ENCODE assay signal across 22 cellular contexts in the genomic region with DNA sequence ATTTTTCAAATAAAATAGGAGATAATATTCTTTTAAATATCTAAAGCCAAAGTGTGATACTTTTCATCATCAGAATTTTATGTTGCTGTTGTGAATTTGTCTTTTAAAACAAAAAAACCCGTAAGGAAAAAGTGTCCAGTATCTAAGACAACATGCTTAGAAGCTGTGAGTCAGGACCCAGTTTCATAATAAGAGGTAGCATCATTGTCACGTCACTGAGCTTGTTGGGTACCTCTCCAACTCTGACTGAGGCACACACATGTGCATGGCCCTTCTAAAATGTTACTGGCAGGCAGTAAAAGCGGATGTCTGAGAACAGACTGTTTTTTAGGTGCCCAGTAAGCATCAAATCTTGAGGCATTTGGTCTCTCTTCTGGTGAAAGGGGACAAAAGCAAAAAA. TPM values are rescaled to one million over a fixed set of nuclear protein-coding genes. Genes with fewer than 3 reads are reported as not detected.
A peak's percentile ranks its signal among the peaks of the same experiment; 100 is the strongest.
DNase-seq lines count a peak whose midpoint lies in the region; ATAC-seq, FAIRE-seq and TF ChIP-seq lines count a peak whose summit lies in the region.
"Had no signal": no experiment of that assay in that cellular context is flagged by ENCODE, and none has a peak within 500 bp of the region (broad histone marks: within the 10 kb centered on the region; RNA-seq: fewer than 3 reads in every experiment).

No MANE protein-coding gene starts in this region.

- H3K27ac ChIP-seq in HepG2 (ENCODE audit: extremely low read length, insufficient read depth, low read length): no peak overlapping the region
- H3K27ac ChIP-seq: BLaER1 treated with 17β-estradiol and CSF1 and Interleukin-3, amounts not matched to agents 10 nM and 100 nM; cardiac muscle cell had no signal

- TF ChIP-seq CTCF in activated B cell treated with CpG ODN at 0.5 μM for 24 hours (IDR thresholded peaks at IDR 0.05) (no peak), fibroblast of mammary gland (conservative IDR thresholded peaks at IDR 0.05; ENCODE audit: control insufficient read depth, insufficient read depth, low read depth, low read length) (no peak), type B pancreatic cell (conservative IDR thresholded peaks at IDR 0.05) (no peak), HepG2 (CRISPR knock-in tag; IDR thresholded peaks at IDR 0.05) (no peak)

- in situ Hi-C loops in HepG2 (cut with HindIII; ENCODE audit: extremely low pct_ligation_motif_present, low pct_unique_long_range_greater_than_20kb): no loop called here

- no peaks in the 10 kb centered on the region for H4K20me1 ChIP-seq in HepG2 (ENCODE audit: insufficient read depth, low read length)

- H3K9me3 Mint-ChIP-seq in activated naive CD8-positive, alpha-beta T cell (ENCODE audit: low read depth): peaks cover 2% of the 10 kb centered on the region
- peaks cover 7% of the 10 kb centered on the region for H3K9me3 Mint-ChIP-seq in activated naive CD8-positive, alpha-beta T cell treated with anti-CD3 and anti-CD28 coated beads for 36 hours
- H3K9me3 Mint-ChIP-seq in activated B cell treated with CpG ODN at 0.5 μM for 24 hours (peaks cover 9% of the 10 kb centered on the region), type B pancreatic cell (no peaks in the 10 kb centered on the region)

- no peak for FAIRE-seq in HepG2 (lab: Jason Lieb, UNC)
- FAIRE-seq: GM12878, RCC 7860 had no signal

- peak overlapping the region; percentile 46 for H3K27ac Mint-ChIP-seq in activated naive CD8-positive, alpha-beta T cell
- no peak overlapping the region for H3K27ac Mint-ChIP-seq in activated naive CD8-positive, alpha-beta T cell treated with anti-CD3 and anti-CD28 coated beads for 36 hours
- H3K27ac Mint-ChIP-seq in activated B cell treated with CpG ODN at 0.5 μM for 24 hours: no peak overlapping the region
- H3K27ac Mint-ChIP-seq in type B pancreatic cell: no peak overlapping the region
- H3K27ac Mint-ChIP-seq: progenitor cell of endocrine pancreas had no signal

- peak overlapping the region; percentile 69 for H3K4me3 Mint-ChIP-seq in activated naive CD8-positive, alpha-beta T cell
- H3K4me3 Mint-ChIP-seq in activated naive CD8-positive, alpha-beta T cell treated with anti-CD3 and anti-CD28 coated beads for 36 hours: no peak overlapping the region
- H3K4me3 Mint-ChIP-seq in activated B cell treated with CpG ODN at 0.5 μM for 24 hours (peak overlapping the region; percentile 28), type B pancreatic cell (peak overlapping the region; percentile 27)

- CTCF ChIA-PET in activated B cell treated with CpG ODN at 0.5 μM for 24 hours (lab: Charles Lee): interaction anchor here (1.4 kb wide), 1 partner anchor 28 kb away, joined by 3 read pairs; no protein-coding TSS in a partner anchor
- CTCF ChIA-PET in HepG2 (lab: Yijun Ruan, JAX; ENCODE audit: low intra/inter-chr PET ratio, low total read pairs): no interaction called here

- no peak overlapping the region for H3K9ac ChIP-seq in HepG2 (ENCODE audit: insufficient read depth, low read depth, low read length)

- H3K4me3 ChIP-seq in fibroblast of mammary gland (ENCODE audit: control insufficient read depth, low read depth, low read length): no peak overlapping the region
- no peak overlapping the region for H3K4me3 ChIP-seq in HepG2 (replicated peaks in 1 of 3; ENCODE audit: insufficient read depth in 1 of 3, low read depth in 2 of 3, low read length in 3 of 3)
- H3K4me3 ChIP-seq: BLaER1 treated with 17β-estradiol and CSF1 and Interleukin-3, amounts not matched to agents 10 nM and 100 nM; cardiac muscle cell; GM12878; mucosa of descending colon had no signal

- H3K4me2 ChIP-seq in HepG2 (ENCODE audit: low read depth, low read length): no peak overlapping the region

- BruUV-seq in HepG2 (replicated peaks; lab: Mats Ljungman, UMichigan): no TSS peak

- DNase-seq in activated naive CD8-positive, alpha-beta T cell treated with anti-CD3 and anti-CD28 coated beads for 36 hours: no peak
- DNase-seq in activated B cell treated with CpG ODN at 0.5 μM for 24 hours (no peak), fibroblast of mammary gland (ENCODE audit: low read depth) (peak; percentile 89), type B pancreatic cell (ENCODE audit: extremely low spot score, unreplicated experiment) (no peak), HepG2 (ENCODE audit: low spot score) (no peak), DMS153 (lab: John Stamatoyannopoulos, UW) (no peak)
- DNase-seq: effector memory CD4-positive, alpha-beta T cell; head of caudate nucleus; Kasumi-1; mucosa of descending colon; NCI-H1694 treated with DMSO at 0.1 percent for 48 hours; NCI-H524; substantia nigra; SW 1271 had no signal

- WGBS in HepG2 (ENCODE audit: low lambda C conversion rate): 88% methylated on average over 3 of the region's 3 CpGs

- H3K36me3 ChIP-seq in HepG2 (replicated peaks in 1 of 2; ENCODE audit: control insufficient read depth in 1 of 2, insufficient read depth in 2 of 2, low read length in 2 of 2): peaks cover 4% of the 10 kb centered on the region in 2 experiments; a peak in 4 of 5 replicates

- H3K4me1 ChIP-seq in HepG2 (ENCODE audit: insufficient read depth, low read length): peaks cover 46% of the 10 kb centered on the region

- no peaks in the 10 kb centered on the region for H3K27me3 Mint-ChIP-seq in activated naive CD8-positive, alpha-beta T cell
- H3K27me3 Mint-ChIP-seq in activated naive CD8-positive, alpha-beta T cell treated with anti-CD3 and anti-CD28 coated beads for 36 hours: no peaks in the 10 kb centered on the region
- H3K27me3 Mint-ChIP-seq in activated B cell treated with CpG ODN at 0.5 μM for 24 hours (no peaks in the 10 kb centered on the region), type B pancreatic cell (no peaks in the 10 kb centered on the region)
- H3K27me3 Mint-ChIP-seq: progenitor cell of endocrine pancreas had no signal

- H2AFZ ChIP-seq in HepG2 (ENCODE audit: low read length): no peak overlapping the region

- no peaks in the 10 kb centered on the region for H3K9me3 ChIP-seq in HepG2 (ENCODE audit: low read length)

- intact Hi-C loops in activated B cell treated with CpG ODN at 0.5 μM for 24 hours (cut with micrococcal nuclease): loop anchor here (5.0 to 10.0 kb wide), 2 partner anchors 680 to 1288 kb away; a partner anchor contains a TSS
- intact Hi-C loops in HepG2 (cut with micrococcal nuclease; ENCODE audit: unreplicated experiment): no loop called here

- ATAC-seq in activated B cell treated with CpG ODN at 0.5 μM for 24 hours (ENCODE audit: low read depth): no peak
- no peak for ATAC-seq in HepG2
- ATAC-seq in HG02623 (IDR thresholded peaks at IDR 0.05; ENCODE audit: unreplicated experiment): no peak
- ATAC-seq: GM12878, mucosa of descending colon had no signal

- no peaks in the 10 kb centered on the region; a peak in 1 of 5 replicates for H3K27me3 ChIP-seq in HepG2 (ENCODE audit: control insufficient read depth in 1 of 2, insufficient read depth in 2 of 2, low read length in 2 of 2)
- H3K27me3 ChIP-seq: BLaER1 treated with 17β-estradiol and CSF1 and Interleukin-3, amounts not matched to agents 10 nM and 100 nM; cardiac muscle cell had no signal

- TF ChIP-seq EP300 in HepG2 (IDR thresholded peaks at IDR 0.05; ENCODE audit: low read depth in 2 of 2, low read length in 2 of 2): no peak
- no peak for TF ChIP-seq EP300 in HepG2 (CRISPR knock-in tag; IDR thresholded peaks at IDR 0.05; ENCODE audit: borderline replicate concordance)

- TF ChIP-seq RAD21 in HepG2 (CRISPR knock-in tag; IDR thresholded peaks at IDR 0.05): no peak

- peaks cover 40% of the 10 kb centered on the region for H3K4me1 Mint-ChIP-seq in activated naive CD8-positive, alpha-beta T cell (ENCODE audit: low read depth)
- peaks cover 34% of the 10 kb centered on the region for H3K4me1 Mint-ChIP-seq in activated naive CD8-positive, alpha-beta T cell treated with anti-CD3 and anti-CD28 coated beads for 36 hours
- H3K4me1 Mint-ChIP-seq in activated B cell treated with CpG ODN at 0.5 μM for 24 hours (peaks cover 19% of the 10 kb centered on the region), type B pancreatic cell (ENCODE audit: unreplicated experiment) (peaks cover 12% of the 10 kb centered on the region)

- POLR2A ChIA-PET in activated B cell treated with CpG ODN at 0.5 μM for 24 hours (lab: Charles Lee) (interaction anchor here (0.6 kb wide), 1 partner anchor 259 kb away, joined by 3 read pairs; a partner anchor contains a TSS), HepG2 (lab: Yijun Ruan, JAX) (interaction anchor here (0.6 to 1.1 kb wide), 4 partner anchors 18 to 116 kb away, joined by 3 read pairs; a partner anchor contains a TSS)

- peaks cover 16% of the 10 kb centered on the region for H3K36me3 Mint-ChIP-seq in activated naive CD8-positive, alpha-beta T cell
- H3K36me3 Mint-ChIP-seq in activated naive CD8-positive, alpha-beta T cell treated with anti-CD3 and anti-CD28 coated beads for 36 hours: peaks cover 36% of the 10 kb centered on the region
- H3K36me3 Mint-ChIP-seq in activated B cell treated with CpG ODN at 0.5 μM for 24 hours (ENCODE audit: low read depth) (peaks cover 24% of the 10 kb centered on the region), type B pancreatic cell (peaks cover 33% of the 10 kb centered on the region)

- no peak for TF ChIP-seq POLR2A in HepG2 (IDR thresholded peaks at IDR 0.05; ENCODE audit: insufficient read depth in 1 of 2, low read depth in 2 of 2, low read length in 2 of 2)

- H3K79me2 ChIP-seq in HepG2 (ENCODE audit: insufficient read depth, low read length): peaks cover 24% of the 10 kb centered on the region

RNA-seq across cellular contexts. Expression of a gene that starts 2.5 kb away (rescaled TPM):
- total RNA-seq in activated naive CD8-positive, alpha-beta T cell treated with anti-CD3 and anti-CD28 coated beads for 36 hours: 10 to 100 TPM; 71.3 to 73.6 TPM
- 47.1 and 52.3 TPM in 2 replicates for total RNA-seq in activated B cell treated with CpG ODN at 0.5 μM for 24 hours
- 68.2 and 73.7 TPM in 2 replicates for total RNA-seq in type B pancreatic cell (ENCODE audit: low replicate concordance)
- total RNA-seq in HepG2 (2016; rRNA removed; fragmentation: Illumina TruSeq; extraction: Trizol): 89.7 and 113 TPM in 2 replicates
- 19.4 and 23.1 TPM in 2 replicates for total RNA-seq in HepG2 (2016; cell fraction: cytosol; rRNA removed; fragmentation: Illumina TruSeq; extraction: Trizol; ENCODE audit: low read depth)
- 88.9 and 116 TPM in 2 replicates for total RNA-seq in HepG2 (2016; cell fraction: insoluble cytoplasmic fraction; rRNA removed; fragmentation: Illumina TruSeq; extraction: Trizol)
- total RNA-seq in HepG2 (2016; cell fraction: membrane; rRNA removed; fragmentation: Illumina TruSeq; extraction: Trizol): 31.7 and 33.1 TPM in 2 replicates
- 39.3 and 39.9 TPM in 2 replicates for total RNA-seq in HepG2 (2016; cell fraction: nucleus; rRNA removed; fragmentation: Illumina TruSeq; extraction: Trizol)
- polyA plus RNA-seq in HepG2 (2011; rRNA removed): 62.4 and 69.3 TPM in 2 replicates
- polyA plus RNA-seq in HepG2 (2011; cell fraction: cytosol; rRNA removed): 56.5 and 68.4 TPM in 2 replicates
- polyA plus RNA-seq in HepG2 (2011; cell fraction: nucleus; rRNA removed): 23.6 and 32.7 TPM in 2 replicates
- polyA plus RNA-seq in HepG2 (2012): 47.4 and 50.8 TPM in 2 replicates
- 10.3 and 11.8 TPM in 2 replicates for polyA plus RNA-seq in HepG2 (2016; cell fraction: cytosol; fragmentation: Illumina TruSeq; extraction: Trizol; ENCODE audit: low read depth)
- 109 and 116 TPM in 2 replicates for polyA plus RNA-seq in HepG2 (2016; cell fraction: insoluble cytoplasmic fraction; fragmentation: Illumina TruSeq; extraction: Trizol; ENCODE audit: low read depth)
- 17.0 and 17.1 TPM in 2 replicates for polyA plus RNA-seq in HepG2 (2016; cell fraction: membrane; fragmentation: Illumina TruSeq; extraction: Trizol; ENCODE audit: low read depth)
- polyA plus RNA-seq in HepG2 (2016; cell fraction: nucleus; fragmentation: Illumina TruSeq; extraction: Trizol; ENCODE audit: insufficient read depth, low read depth): 67.4 and 77.6 TPM in 2 replicates
- polyA minus RNA-seq in HepG2 (2011; rRNA and poly(A)+ RNA removed; ENCODE audit: low replicate concordance): 47.0 and 64.1 TPM in 2 replicates
- polyA minus RNA-seq in HepG2 (2011; cell fraction: cytosol; rRNA and poly(A)+ RNA removed): 25.8 and 25.9 TPM in 2 replicates
- 23.2 and 35.6 TPM in 2 replicates for polyA minus RNA-seq in HepG2 (2011; cell fraction: nucleus; rRNA and poly(A)+ RNA removed)

RNA-seq across cellular contexts. Expression of a gene that starts 2.6 kb away (rescaled TPM):
- 10 to 100 TPM; 46.3 to 49.6 TPM for total RNA-seq in activated naive CD8-positive, alpha-beta T cell treated with anti-CD3 and anti-CD28 coated beads for 36 hours
- total RNA-seq in activated B cell treated with CpG ODN at 0.5 μM for 24 hours (30.4 and 34.1 TPM in 2 replicates), type B pancreatic cell (ENCODE audit: low replicate concordance) (73.1 and 96.0 TPM in 2 replicates), HepG2 (2016; rRNA removed; fragmentation: Illumina TruSeq; extraction: Trizol) (57.5 and 62.0 TPM in 2 replicates)
- total RNA-seq in HepG2 (2016; cell fraction: cytosol; rRNA removed; fragmentation: Illumina TruSeq; extraction: Trizol; ENCODE audit: low read depth): 12.2 and 13.5 TPM in 2 replicates
- total RNA-seq in HepG2 (2016; cell fraction: insoluble cytoplasmic fraction; rRNA removed; fragmentation: Illumina TruSeq; extraction: Trizol): 57.7 and 61.8 TPM in 2 replicates
- total RNA-seq in HepG2 (2016; cell fraction: membrane; rRNA removed; fragmentation: Illumina TruSeq; extraction: Trizol): 29.6 and 29.7 TPM in 2 replicates
- 48.3 and 49.8 TPM in 2 replicates for total RNA-seq in HepG2 (2016; cell fraction: nucleus; rRNA removed; fragmentation: Illumina TruSeq; extraction: Trizol)
- 104 and 108 TPM in 2 replicates for polyA plus RNA-seq in HepG2 (2011; rRNA removed)
- polyA plus RNA-seq in HepG2 (2011; cell fraction: cytosol; rRNA removed): 77.6 and 88.3 TPM in 2 replicates
- 174 and 196 TPM in 2 replicates for polyA plus RNA-seq in HepG2 (2011; cell fraction: nucleus; rRNA removed)
- polyA plus RNA-seq in HepG2 (2012): 35.1 and 40.7 TPM in 2 replicates
- polyA plus RNA-seq in HepG2 (2016; cell fraction: cytosol; fragmentation: Illumina TruSeq; extraction: Trizol; ENCODE audit: low read depth): 7.1 and 7.4 TPM in 2 replicates
- polyA plus RNA-seq in HepG2 (2016; cell fraction: insoluble cytoplasmic fraction; fragmentation: Illumina TruSeq; extraction: Trizol; ENCODE audit: low read depth): 56.0 and 60.7 TPM in 2 replicates
- 17.9 and 18.7 TPM in 2 replicates for polyA plus RNA-seq in HepG2 (2016; cell fraction: membrane; fragmentation: Illumina TruSeq; extraction: Trizol; ENCODE audit: low read depth)
- 89.6 and 91.0 TPM in 2 replicates for polyA plus RNA-seq in HepG2 (2016; cell fraction: nucleus; fragmentation: Illumina TruSeq; extraction: Trizol; ENCODE audit: insufficient read depth, low read depth)
- polyA minus RNA-seq in HepG2 (2011; rRNA and poly(A)+ RNA removed; ENCODE audit: low replicate concordance): 78.3 and 147 TPM in 2 replicates
- 25.2 and 27.3 TPM in 2 replicates for polyA minus RNA-seq in HepG2 (2011; cell fraction: cytosol; rRNA and poly(A)+ RNA removed)
- 48.0 and 60.5 TPM in 2 replicates for polyA minus RNA-seq in HepG2 (2011; cell fraction: nucleus; rRNA and poly(A)+ RNA removed)

RNA-seq across cellular contexts. Expression of a gene that starts 17.8 kb away (rescaled TPM):
- 10 to 100 TPM; 72.1 to 76.2 TPM for total RNA-seq in activated naive CD8-positive, alpha-beta T cell treated with anti-CD3 and anti-CD28 coated beads for 36 hours
- 52.2 and 56.6 TPM in 2 replicates for total RNA-seq in activated B cell treated with CpG ODN at 0.5 μM for 24 hours
- total RNA-seq in type B pancreatic cell (ENCODE audit: low replicate concordance): 63.0 and 70.5 TPM in 2 replicates
- total RNA-seq in HepG2 (2016; rRNA removed; fragmentation: Illumina TruSeq; extraction: Trizol): 104 and 146 TPM in 2 replicates
- 18.6 and 24.2 TPM in 2 replicates for total RNA-seq in HepG2 (2016; cell fraction: cytosol; rRNA removed; fragmentation: Illumina TruSeq; extraction: Trizol; ENCODE audit: low read depth)
- 103 and 154 TPM in 2 replicates for total RNA-seq in HepG2 (2016; cell fraction: insoluble cytoplasmic fraction; rRNA removed; fragmentation: Illumina TruSeq; extraction: Trizol)
- 49.1 and 55.4 TPM in 2 replicates for total RNA-seq in HepG2 (2016; cell fraction: membrane; rRNA removed; fragmentation: Illumina TruSeq; extraction: Trizol)
- total RNA-seq in HepG2 (2016; cell fraction: nucleus; rRNA removed; fragmentation: Illumina TruSeq; extraction: Trizol): 54.3 and 64.6 TPM in 2 replicates
- 199 and 216 TPM in 2 replicates for polyA plus RNA-seq in HepG2 (2011; rRNA removed)
- 226 and 249 TPM in 2 replicates for polyA plus RNA-seq in HepG2 (2011; cell fraction: cytosol; rRNA removed)
- 143 and 144 TPM in 2 replicates for polyA plus RNA-seq in HepG2 (2011; cell fraction: nucleus; rRNA removed)
- 72.5 and 84.4 TPM in 2 replicates for polyA plus RNA-seq in HepG2 (2012)
- 18.7 and 20.9 TPM in 2 replicates for polyA plus RNA-seq in HepG2 (2016; cell fraction: cytosol; fragmentation: Illumina TruSeq; extraction: Trizol; ENCODE audit: low read depth)
- polyA plus RNA-seq in HepG2 (2016; cell fraction: insoluble cytoplasmic fraction; fragmentation: Illumina TruSeq; extraction: Trizol; ENCODE audit: low read depth): 169 and 175 TPM in 2 replicates
- 41.6 and 42.2 TPM in 2 replicates for polyA plus RNA-seq in HepG2 (2016; cell fraction: membrane; fragmentation: Illumina TruSeq; extraction: Trizol; ENCODE audit: low read depth)
- polyA plus RNA-seq in HepG2 (2016; cell fraction: nucleus; fragmentation: Illumina TruSeq; extraction: Trizol; ENCODE audit: insufficient read depth, low read depth): 94.8 and 102 TPM in 2 replicates
- polyA minus RNA-seq in HepG2 (2011; rRNA and poly(A)+ RNA removed; ENCODE audit: low replicate concordance): 302 and 354 TPM in 2 replicates
- 134 and 135 TPM in 2 replicates for polyA minus RNA-seq in HepG2 (2011; cell fraction: cytosol; rRNA and poly(A)+ RNA removed)
- polyA minus RNA-seq in HepG2 (2011; cell fraction: nucleus; rRNA and poly(A)+ RNA removed): 124 and 139 TPM in 2 replicates

RNA-seq across cellular contexts. Expression of a gene that starts 40.1 kb away (rescaled TPM):
- total RNA-seq in activated naive CD8-positive, alpha-beta T cell treated with anti-CD3 and anti-CD28 coated beads for 36 hours: not detected
- total RNA-seq in activated B cell treated with CpG ODN at 0.5 μM for 24 hours (6.7 and 7.0 TPM in 2 replicates), type B pancreatic cell (ENCODE audit: low replicate concordance) (not detected in 2 replicates), HepG2 (2016; rRNA removed; fragmentation: Illumina TruSeq; extraction: Trizol) (not detected in 2 replicates)
- not detected in 2 replicates for total RNA-seq in HepG2 (2016; cell fraction: cytosol; rRNA removed; fragmentation: Illumina TruSeq; extraction: Trizol; ENCODE audit: low read depth)
- not detected in 2 replicates for total RNA-seq in HepG2 (2016; cell fraction: insoluble cytoplasmic fraction; rRNA removed; fragmentation: Illumina TruSeq; extraction: Trizol)
- total RNA-seq in HepG2 (2016; cell fraction: membrane; rRNA removed; fragmentation: Illumina TruSeq; extraction: Trizol): not detected in 2 replicates
- not detected in 2 replicates for total RNA-seq in HepG2 (2016; cell fraction: nucleus; rRNA removed; fragmentation: Illumina TruSeq; extraction: Trizol)
- not detected in 2 replicates for polyA plus RNA-seq in HepG2 (2011; rRNA removed)
- not detected in 2 replicates for polyA plus RNA-seq in HepG2 (2011; cell fraction: cytosol; rRNA removed)
- polyA plus RNA-seq in HepG2 (2011; cell fraction: nucleus; rRNA removed): not detected in 2 replicates
- not detected in 2 replicates for polyA plus RNA-seq in HepG2 (2012)
- polyA plus RNA-seq in HepG2 (2016; cell fraction: cytosol; fragmentation: Illumina TruSeq; extraction: Trizol; ENCODE audit: low read depth): not detected in 2 replicates
- polyA plus RNA-seq in HepG2 (2016; cell fraction: insoluble cytoplasmic fraction; fragmentation: Illumina TruSeq; extraction: Trizol; ENCODE audit: low read depth): not detected in 2 replicates
- not detected in 2 replicates for polyA plus RNA-seq in HepG2 (2016; cell fraction: membrane; fragmentation: Illumina TruSeq; extraction: Trizol; ENCODE audit: low read depth)
- polyA plus RNA-seq in HepG2 (2016; cell fraction: nucleus; fragmentation: Illumina TruSeq; extraction: Trizol; ENCODE audit: insufficient read depth, low read depth): not detected in 2 replicates
- polyA minus RNA-seq in HepG2 (2011; rRNA and poly(A)+ RNA removed; ENCODE audit: low replicate concordance): not detected in 2 replicates
- not detected in 2 replicates for polyA minus RNA-seq in HepG2 (2011; cell fraction: cytosol; rRNA and poly(A)+ RNA removed)
- not detected in 2 replicates for polyA minus RNA-seq in HepG2 (2011; cell fraction: nucleus; rRNA and poly(A)+ RNA removed)
- total RNA-seq: cardiac muscle cell, kidney epithelial cell, mucosa of descending colon, progenitor cell of endocrine pancreas had no signal
- polyA plus RNA-seq: cardiac muscle cell had no signal

RNA-seq across cellular contexts. Expression of a gene that starts 41.6 kb away (rescaled TPM):
- 1 to 10 TPM; 4.5 to 4.8 TPM for total RNA-seq in activated naive CD8-positive, alpha-beta T cell treated with anti-CD3 and anti-CD28 coated beads for 36 hours
- total RNA-seq in activated B cell treated with CpG ODN at 0.5 μM for 24 hours (0.66 and 0.73 TPM in 2 replicates), type B pancreatic cell (ENCODE audit: low replicate concordance) (33.3 and 72.0 TPM in 2 replicates), HepG2 (2016; rRNA removed; fragmentation: Illumina TruSeq; extraction: Trizol) (52.7 and 55.5 TPM in 2 replicates)
- total RNA-seq in HepG2 (2016; cell fraction: cytosol; rRNA removed; fragmentation: Illumina TruSeq; extraction: Trizol; ENCODE audit: low read depth): 23.8 and 26.8 TPM in 2 replicates
- total RNA-seq in HepG2 (2016; cell fraction: insoluble cytoplasmic fraction; rRNA removed; fragmentation: Illumina TruSeq; extraction: Trizol): 51.4 and 51.5 TPM in 2 replicates
- 58.5 and 70.1 TPM in 2 replicates for total RNA-seq in HepG2 (2016; cell fraction: membrane; rRNA removed; fragmentation: Illumina TruSeq; extraction: Trizol)
- total RNA-seq in HepG2 (2016; cell fraction: nucleus; rRNA removed; fragmentation: Illumina TruSeq; extraction: Trizol): 32.8 and 34.6 TPM in 2 replicates
- 70.0 and 92.5 TPM in 2 replicates for polyA plus RNA-seq in HepG2 (2011; rRNA removed)
- polyA plus RNA-seq in HepG2 (2011; cell fraction: cytosol; rRNA removed): 59.9 and 66.8 TPM in 2 replicates
- 136 and 138 TPM in 2 replicates for polyA plus RNA-seq in HepG2 (2011; cell fraction: nucleus; rRNA removed)
- 41.9 and 45.8 TPM in 2 replicates for polyA plus RNA-seq in HepG2 (2012)
- 31.1 and 35.0 TPM in 2 replicates for polyA plus RNA-seq in HepG2 (2016; cell fraction: cytosol; fragmentation: Illumina TruSeq; extraction: Trizol; ENCODE audit: low read depth)
- polyA plus RNA-seq in HepG2 (2016; cell fraction: insoluble cytoplasmic fraction; fragmentation: Illumina TruSeq; extraction: Trizol; ENCODE audit: low read depth): 59.2 and 63.5 TPM in 2 replicates
- polyA plus RNA-seq in HepG2 (2016; cell fraction: membrane; fragmentation: Illumina TruSeq; extraction: Trizol; ENCODE audit: low read depth): 57.7 and 60.6 TPM in 2 replicates
- 72.2 and 73.9 TPM in 2 replicates for polyA plus RNA-seq in HepG2 (2016; cell fraction: nucleus; fragmentation: Illumina TruSeq; extraction: Trizol; ENCODE audit: insufficient read depth, low read depth)
- 45.3 and 104 TPM in 2 replicates for polyA minus RNA-seq in HepG2 (2011; rRNA and poly(A)+ RNA removed; ENCODE audit: low replicate concordance)
- polyA minus RNA-seq in HepG2 (2011; cell fraction: cytosol; rRNA and poly(A)+ RNA removed): 28.8 and 30.7 TPM in 2 replicates
- 20.1 and 26.6 TPM in 2 replicates for polyA minus RNA-seq in HepG2 (2011; cell fraction: nucleus; rRNA and poly(A)+ RNA removed)
